ENCODE assay signal across 26 cellular contexts in genomic region chr18:78783564-78783960, GRCh38.
"Had no signal": no experiment of that assay in that cellular context is flagged by ENCODE, and none has a peak within 500 bp of the region (broad histone marks: within the 10 kb centered on the region; RNA-seq: fewer than 3 reads in every experiment).

No MANE protein-coding gene starts in this region.

- H3K36me3 ChIP-seq: left ventricle myocardium inferior, neutrophil, ovary, prostate gland, sigmoid colon, tibial nerve, uterus had no signal

- H3K9me3 ChIP-seq: left ventricle myocardium inferior, mucosa of descending colon, neutrophil, ovary, prostate gland, sigmoid colon, tibial nerve, uterus had no signal

- ATAC-seq: mucosa of descending colon; naive thymus-derived CD8-positive, alpha-beta T cell; right cardiac atrium had no signal

- H3K4me3 ChIP-seq: left ventricle myocardium inferior, lung, mucosa of descending colon, ovary, prostate gland, sigmoid colon, tibial nerve, uterus had no signal

- H3K27me3 ChIP-seq: neutrophil, ovary, sigmoid colon, tibial nerve, uterus had no signal

- H3K27ac ChIP-seq: left ventricle myocardium inferior, neutrophil, ovary, prostate gland, sigmoid colon, tibial nerve, uterus had no signal

- H3K4me1 ChIP-seq: left ventricle myocardium inferior, prostate gland, sigmoid colon, tibial nerve, uterus had no signal

- DNase-seq: hypothalamus; immature natural killer cell; kidney; left ventricle myocardium inferior; mesendoderm; midbrain; mucosa of descending colon; naive thymus-derived CD8-positive, alpha-beta T cell; occipital lobe; ovary; retina; right cardiac atrium; small intestine; stimulated activated CD4-positive, alpha-beta T cell treated with anti-CD3 and anti-CD28 coated beads, Interleukin-1b, Interleukin-23, amount 100 ng/mL, for 48 hours; stimulated activated CD4-positive, alpha-beta T cell treated with anti-CD3 and anti-CD28 coated beads, Interleukin-2, amount 100 ng/mL, for 48 hours; stimulated activated CD4-positive, alpha-beta T cell treated with anti-CD3 and anti-CD28 coated beads, Interleukin-4, amount 100 ng/mL, for 4 hours; stimulated activated CD8-positive, alpha-beta memory T cell treated with anti-CD3 and anti-CD28 coated beads, Interleukin-4, amount 100 ng/mL, for 48 hours; stimulated activated naive CD4-positive, alpha-beta T cell treated with Interleukin-2 at 50 U/mL for 16 hours; stimulated activated naive CD8-positive, alpha-beta T cell treated with anti-CD3 and anti-CD28 coated beads, Interleukin-15, amount 100 ng/mL, for 72 hours; substantia nigra; uterus had no signal
